In the genomic region with DNA sequence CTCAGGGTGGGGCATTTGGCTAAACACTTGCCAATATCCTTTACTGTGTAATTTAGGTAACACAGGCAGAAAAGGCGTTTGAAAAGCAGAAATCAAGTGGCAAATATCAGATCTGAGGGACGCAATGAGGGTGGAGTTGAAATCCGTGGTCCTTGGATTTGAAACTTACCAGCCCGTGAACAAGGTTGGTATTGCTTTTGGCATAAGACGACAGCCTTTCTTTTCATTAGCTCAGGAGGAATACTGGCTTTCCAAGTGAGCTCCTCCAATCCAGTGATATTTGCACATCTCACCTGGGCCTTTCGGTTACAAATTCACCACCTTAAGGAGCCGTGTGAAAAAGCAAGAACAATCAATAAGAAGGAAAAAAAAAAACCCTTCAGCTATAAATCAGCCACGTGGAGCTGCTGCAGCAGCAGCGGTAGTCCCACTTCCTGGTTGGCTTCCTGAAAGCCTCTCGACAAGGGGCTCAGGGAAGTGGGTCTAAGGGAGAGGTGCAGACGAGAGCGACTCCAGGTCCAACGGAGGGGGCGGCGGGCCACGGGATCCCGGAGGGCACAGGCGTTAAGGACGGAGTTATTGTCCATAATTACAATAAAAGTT, we compare ENCODE assay signal across 8 cellular contexts. TPM values are rescaled to one million over a fixed set of nuclear protein-coding genes. Genes with fewer than 3 reads are reported as not detected.
A peak's percentile ranks its signal among the peaks of the same experiment; 100 is the strongest.
DNase-seq lines count a peak whose midpoint lies in the region; ATAC-seq and TF ChIP-seq lines count a peak whose summit lies in the region.

No MANE protein-coding gene starts in this region.

- H3K4me1 Mint-ChIP-seq in activated T-helper 2 cell treated with anti-CD3 and anti-CD28 coated beads, Interferon-gamma antibody, Interleukin-2, Interleukin-4, amounts not matched to agents 10 μg/mL and 5 μg/mL and 100 μg/mL, durations not matched to agents 14 hours and 24 hours and 36 hours (ENCODE audit: low read depth) = peaks cover 41% of the 10 kb centered on the region

- H3K27me3 ChIP-seq in ACC112 (ENCODE audit: insufficient read depth, low read length) = no peaks in the 10 kb centered on the region
- no peaks in the 10 kb centered on the region for H3K27me3 ChIP-seq in neuron (ENCODE audit: insufficient read depth, low read length)

- H3K4me3 ChIP-seq in ACC112 (ENCODE audit: low read depth, low read length) (peak overlapping the region; percentile 95), GM12875 (ENCODE audit: low read depth, low read length) (peak overlapping the region; percentile 92), foreskin fibroblast (ENCODE audit: low read depth in 1 of 2, low read length in 2 of 2) (peak overlapping the region; percentile 74 to 81), neuron (ENCODE audit: low read length) (peak overlapping the region; percentile 64)

- peaks cover 24% of the 10 kb centered on the region for H3K79me2 ChIP-seq in ACC112 (ENCODE audit: control insufficient read depth, insufficient read depth, low read length, unreplicated experiment)

- intact Hi-C loops in activated T-helper 2 cell treated with anti-CD3 and anti-CD28 coated beads, Interferon-gamma antibody, Interleukin-2, Interleukin-4, amounts not matched to agents 10 μg/mL and 5 μg/mL and 100 μg/mL, durations not matched to agents 14 hours and 24 hours and 36 hours (cut with micrococcal nuclease) = loop anchor here (1.0 to 5.0 kb wide), 5 partner anchors 23 to 202 kb away; a partner anchor contains a TSS

- no peaks in the 10 kb centered on the region for H3K9me3 Mint-ChIP-seq in activated T-helper 2 cell treated with anti-CD3 and anti-CD28 coated beads, Interferon-gamma antibody, Interleukin-2, Interleukin-4, amounts not matched to agents 10 μg/mL and 5 μg/mL and 100 μg/mL, durations not matched to agents 14 hours and 24 hours and 36 hours

- peak overlapping the region; percentile 95 for H3K27ac Mint-ChIP-seq in activated T-helper 2 cell treated with anti-CD3 and anti-CD28 coated beads, Interferon-gamma antibody, Interleukin-2, Interleukin-4, amounts not matched to agents 10 μg/mL and 5 μg/mL and 100 μg/mL, durations not matched to agents 14 hours and 24 hours and 36 hours

- H2AFZ ChIP-seq in ACC112 (ENCODE audit: low read length, unreplicated experiment) = peak overlapping the region; percentile 69
- H2AFZ ChIP-seq in neuron (ENCODE audit: low read depth, low read length) = peak overlapping the region; percentile 92

- peak overlapping the region; percentile 98 for H3K4me3 Mint-ChIP-seq in activated T-helper 2 cell treated with anti-CD3 and anti-CD28 coated beads, Interferon-gamma antibody, Interleukin-2, Interleukin-4, amounts not matched to agents 10 μg/mL and 5 μg/mL and 100 μg/mL, durations not matched to agents 14 hours and 24 hours and 36 hours (ENCODE audit: low read depth)

- peaks cover 12% of the 10 kb centered on the region for H3K4me1 ChIP-seq in ACC112 (ENCODE audit: control insufficient read depth, insufficient read depth, low read length, unreplicated experiment)
- peaks cover 17% of the 10 kb centered on the region for H3K4me1 ChIP-seq in neuron (ENCODE audit: insufficient read depth, low read length)

- H3K27ac ChIP-seq in ACC112 (ENCODE audit: low read depth, low read length) = no peak overlapping the region

- DNase-seq in NCI-H526 (lab: John Stamatoyannopoulos, UW) = peak; percentile 55 to 62
- peak; percentile 9 for DNase-seq in activated T-helper 2 cell treated with anti-CD3 and anti-CD28 coated beads, Interferon-gamma antibody, Interleukin-2, Interleukin-4, amounts not matched to agents 10 μg/mL and 5 μg/mL and 100 μg/mL, durations not matched to agents 14 hours and 24 hours and 36 hours (ENCODE audit: low spot score)
- DNase-seq in foreskin fibroblast = peak in 1 of 2 donors; percentile 64

- peak; percentile 13 for ATAC-seq in HG02981 (IDR thresholded peaks at IDR 0.05; ENCODE audit: unreplicated experiment)
- no peak for ATAC-seq in HG03457 (IDR thresholded peaks at IDR 0.05; ENCODE audit: unreplicated experiment)

- no peaks in the 10 kb centered on the region for H3K27me3 Mint-ChIP-seq in activated T-helper 2 cell treated with anti-CD3 and anti-CD28 coated beads, Interferon-gamma antibody, Interleukin-2, Interleukin-4, amounts not matched to agents 10 μg/mL and 5 μg/mL and 100 μg/mL, durations not matched to agents 14 hours and 24 hours and 36 hours (ENCODE audit: low read depth)

- no peaks in the 10 kb centered on the region for H3K9me3 ChIP-seq in neuron (ENCODE audit: low read length)

- TF ChIP-seq CTCF in GM12875 (IDR thresholded peaks at IDR 0.05; ENCODE audit: borderline replicate concordance, insufficient read depth, low read depth, low read length) (no peak), foreskin fibroblast (IDR thresholded peaks at IDR 0.05; ENCODE audit: low read depth, low read length) (no peak)

- H3K36me3 ChIP-seq in ACC112 (ENCODE audit: insufficient read depth, low read length) (no peaks in the 10 kb centered on the region), neuron (ENCODE audit: insufficient read depth, low read length) (no peaks in the 10 kb centered on the region)

- H3K36me3 Mint-ChIP-seq in activated T-helper 2 cell treated with anti-CD3 and anti-CD28 coated beads, Interferon-gamma antibody, Interleukin-2, Interleukin-4, amounts not matched to agents 10 μg/mL and 5 μg/mL and 100 μg/mL, durations not matched to agents 14 hours and 24 hours and 36 hours (ENCODE audit: low read depth) = peaks cover 10% of the 10 kb centered on the region

RNA-seq across cellular contexts. Expression of a gene that starts 0.7 kb away (rescaled TPM):
- 28.9 and 33.1 TPM in 2 replicates for total RNA-seq in activated T-helper 2 cell treated with anti-CD3 and anti-CD28 coated beads, Interferon-gamma antibody, Interleukin-2, Interleukin-4, amounts not matched to agents 10 μg/mL and 5 μg/mL and 100 μg/mL, durations not matched to agents 14 hours and 24 hours and 36 hours
